Comparison of ENCODE assay signal across 1 cellular context in the genomic region with DNA sequence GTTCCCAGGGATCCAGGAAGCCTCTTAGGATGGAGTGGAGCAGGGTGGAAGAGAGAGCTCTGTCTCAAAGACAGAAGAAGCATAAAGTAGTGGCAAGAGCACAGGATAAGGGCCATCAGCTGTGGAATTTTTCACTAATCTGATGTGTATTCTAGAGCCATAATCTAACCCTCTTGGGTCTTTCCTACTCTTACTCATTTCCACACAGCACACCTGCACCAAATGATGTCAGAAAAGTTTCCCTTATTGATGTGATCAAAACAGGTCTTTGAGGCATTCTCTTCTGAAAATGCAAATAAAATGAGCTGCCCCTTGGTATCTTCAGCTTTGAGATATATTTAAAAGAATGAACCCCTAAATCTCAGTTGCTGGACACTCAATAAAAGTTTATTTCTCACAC.
A peak's percentile ranks its signal among the peaks of the same experiment; 100 is the strongest.
TF ChIP-seq lines count a peak whose summit lies in the region.

No MANE protein-coding gene starts in this region.

TF ChIP-seq in GM12878, 131 proteins besides CTCF, POLR2A, EP300 and RAD21 (continued from another document):
- TF ChIP-seq PRDM15 (CRISPR knock-in tag; IDR thresholded peaks at IDR 0.05) (no peak), ZNF384 (IDR thresholded peaks at IDR 0.05; ENCODE audit: borderline replicate concordance, low read depth, low read length) (no peak), JUND (IDR thresholded peaks at IDR 0.05; ENCODE audit: low read depth, low read length) (no peak), NFIC (IDR thresholded peaks at IDR 0.05; ENCODE audit: low read depth, low read length) (peak; percentile 75; the same call in 1 of the 2 replicates), GABPA (IDR thresholded peaks at IDR 0.05; ENCODE audit: low read depth) (no peak; the same call in 1 of the 2 replicates), SREBF2 (IDR thresholded peaks at IDR 0.05; ENCODE audit: low read length) (no peak), MEF2B (IDR thresholded peaks at IDR 0.05; ENCODE audit: partially characterized antibody, poor library complexity, severe bottlenecking) (no peak), BCL3 (IDR thresholded peaks at IDR 0.05; ENCODE audit: borderline replicate concordance, insufficient read depth, low read depth, low read length, poor library complexity, severe bottlenecking) (no peak), TCF7 (IDR thresholded peaks at IDR 0.05; ENCODE audit: borderline replicate concordance) (no peak; the same call in 1 of the 2 replicates), RBBP5 (conservative IDR thresholded peaks at IDR 0.05) (no peak), YY1 (IDR thresholded peaks at IDR 0.05; ENCODE audit: low read depth, low read length) (no peak), E2F4 (IDR thresholded peaks at IDR 0.05; ENCODE audit: low read depth, low read length) (no peak), IKZF2 (IDR thresholded peaks at IDR 0.05) (no peak), POU2F2 (IDR thresholded peaks at IDR 0.05; ENCODE audit: borderline replicate concordance, low read depth, low read length) (no peak), BRCA1 (IDR thresholded peaks at IDR 0.05; ENCODE audit: low read depth, low read length) (no peak), CREM (IDR thresholded peaks at IDR 0.05; ENCODE audit: low read depth) (peak; percentile 64; the same call in 1 of the 2 replicates), IRF5 (IDR thresholded peaks at IDR 0.05; ENCODE audit: borderline replicate concordance) (no peak), JUNB (IDR thresholded peaks at IDR 0.05) (peak; percentile 83), RUNX3 (IDR thresholded peaks at IDR 0.05; ENCODE audit: low read length) (peak; percentile 52; the same call in 1 of the 2 replicates), HDAC6 (IDR thresholded peaks at IDR 0.05; ENCODE audit: unreplicated experiment) (no peak), ZNF274 (IDR thresholded peaks at IDR 0.05; ENCODE audit: insufficient read depth, insufficient read length) (no peak), BHLHE40 (IDR thresholded peaks at IDR 0.05; ENCODE audit: borderline replicate concordance in 1 of 2, low read depth in 2 of 2, low read length in 1 of 2) (no peak), CHD2 (IDR thresholded peaks at IDR 0.05; ENCODE audit: borderline replicate concordance, low read depth, low read length) (no peak)
- TF ChIP-seq, protein P1, sequence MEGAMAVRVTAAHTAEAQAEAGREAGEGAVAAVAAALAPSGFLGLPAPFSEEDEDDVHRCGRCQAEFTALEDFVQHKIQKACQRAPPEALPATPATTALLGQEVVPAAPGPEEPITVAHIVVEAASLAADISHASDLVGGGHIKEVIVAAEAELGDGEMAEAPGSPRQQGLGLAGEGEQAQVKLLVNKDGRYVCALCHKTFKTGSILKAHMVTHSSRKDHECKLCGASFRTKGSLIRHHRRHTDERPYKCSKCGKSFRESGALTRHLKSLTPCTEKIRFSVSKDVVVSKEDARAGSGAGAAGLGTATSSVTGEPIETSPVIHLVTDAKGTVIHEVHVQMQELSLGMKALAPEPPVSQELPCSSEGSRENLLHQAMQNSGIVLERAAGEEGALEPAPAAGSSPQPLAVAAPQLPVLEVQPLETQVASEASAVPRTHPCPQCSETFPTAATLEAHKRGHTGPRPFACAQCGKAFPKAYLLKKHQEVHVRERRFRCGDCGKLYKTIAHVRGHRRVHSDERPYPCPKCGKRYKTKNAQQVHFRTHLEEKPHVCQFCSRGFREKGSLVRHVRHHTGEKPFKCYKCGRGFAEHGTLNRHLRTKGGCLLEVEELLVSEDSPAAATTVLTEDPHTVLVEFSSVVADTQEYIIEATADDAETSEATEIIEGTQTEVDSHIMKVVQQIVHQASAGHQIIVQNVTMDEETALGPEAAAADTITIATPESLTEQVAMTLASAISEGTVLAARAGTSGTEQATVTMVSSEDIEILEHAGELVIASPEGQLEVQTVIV (IDR thresholded peaks at IDR 0.05; ENCODE audit: borderline replicate concordance, partially characterized antibody) = no peak
- TF ChIP-seq, protein P2, sequence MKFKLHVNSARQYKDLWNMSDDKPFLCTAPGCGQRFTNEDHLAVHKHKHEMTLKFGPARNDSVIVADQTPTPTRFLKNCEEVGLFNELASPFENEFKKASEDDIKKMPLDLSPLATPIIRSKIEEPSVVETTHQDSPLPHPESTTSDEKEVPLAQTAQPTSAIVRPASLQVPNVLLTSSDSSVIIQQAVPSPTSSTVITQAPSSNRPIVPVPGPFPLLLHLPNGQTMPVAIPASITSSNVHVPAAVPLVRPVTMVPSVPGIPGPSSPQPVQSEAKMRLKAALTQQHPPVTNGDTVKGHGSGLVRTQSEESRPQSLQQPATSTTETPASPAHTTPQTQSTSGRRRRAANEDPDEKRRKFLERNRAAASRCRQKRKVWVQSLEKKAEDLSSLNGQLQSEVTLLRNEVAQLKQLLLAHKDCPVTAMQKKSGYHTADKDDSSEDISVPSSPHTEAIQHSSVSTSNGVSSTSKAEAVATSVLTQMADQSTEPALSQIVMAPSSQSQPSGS (IDR thresholded peaks at IDR 0.05; ENCODE audit: low read length) = peak; percentile 45; the same call in 1 of the 2 replicates
- TF ChIP-seq, protein P3, sequence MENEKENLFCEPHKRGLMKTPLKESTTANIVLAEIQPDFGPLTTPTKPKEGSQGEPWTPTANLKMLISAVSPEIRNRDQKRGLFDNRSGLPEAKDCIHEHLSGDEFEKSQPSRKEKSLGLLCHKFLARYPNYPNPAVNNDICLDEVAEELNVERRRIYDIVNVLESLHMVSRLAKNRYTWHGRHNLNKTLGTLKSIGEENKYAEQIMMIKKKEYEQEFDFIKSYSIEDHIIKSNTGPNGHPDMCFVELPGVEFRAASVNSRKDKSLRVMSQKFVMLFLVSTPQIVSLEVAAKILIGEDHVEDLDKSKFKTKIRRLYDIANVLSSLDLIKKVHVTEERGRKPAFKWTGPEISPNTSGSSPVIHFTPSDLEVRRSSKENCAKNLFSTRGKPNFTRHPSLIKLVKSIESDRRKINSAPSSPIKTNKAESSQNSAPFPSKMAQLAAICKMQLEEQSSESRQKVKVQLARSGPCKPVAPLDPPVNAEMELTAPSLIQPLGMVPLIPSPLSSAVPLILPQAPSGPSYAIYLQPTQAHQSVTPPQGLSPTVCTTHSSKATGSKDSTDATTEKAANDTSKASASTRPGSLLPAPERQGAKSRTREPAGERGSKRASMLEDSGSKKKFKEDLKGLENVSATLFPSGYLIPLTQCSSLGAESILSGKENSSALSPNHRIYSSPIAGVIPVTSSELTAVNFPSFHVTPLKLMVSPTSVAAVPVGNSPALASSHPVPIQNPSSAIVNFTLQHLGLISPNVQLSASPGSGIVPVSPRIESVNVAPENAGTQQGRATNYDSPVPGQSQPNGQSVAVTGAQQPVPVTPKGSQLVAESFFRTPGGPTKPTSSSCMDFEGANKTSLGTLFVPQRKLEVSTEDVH (IDR thresholded peaks at IDR 0.05; ENCODE audit: low read depth, partially characterized antibody) = no peak
